In the genomic region with DNA sequence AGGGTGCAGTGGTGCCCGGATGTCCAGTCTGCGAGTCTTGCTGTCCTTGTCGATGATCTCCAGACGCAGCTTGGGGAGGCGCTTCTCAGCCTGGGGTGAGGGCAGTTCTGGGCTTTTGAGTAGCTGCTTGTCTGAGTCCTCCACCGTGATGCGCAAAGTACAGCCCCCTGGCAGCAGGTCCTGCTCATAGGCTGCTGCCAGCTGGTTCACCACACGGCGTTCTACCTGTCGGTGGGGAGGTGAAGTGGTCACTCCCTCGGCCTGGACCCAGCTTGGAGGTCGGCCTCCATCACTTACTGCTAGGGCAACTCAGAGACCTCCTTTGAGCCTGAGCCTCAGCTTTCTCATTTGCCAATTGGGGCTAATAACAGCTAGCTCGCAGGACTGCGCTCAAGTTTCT, we compare ENCODE assay signal across 23 cellular contexts. TPM values are rescaled to one million over a fixed set of nuclear protein-coding genes. Genes with fewer than 3 reads are reported as not detected.
"Had no signal": no experiment of that assay in that cellular context is flagged by ENCODE, and none has a peak within 500 bp of the region (broad histone marks: within the 10 kb centered on the region; RNA-seq: fewer than 3 reads in every experiment).

No MANE protein-coding gene starts in this region.

- H3K36me3 ChIP-seq: SJSA1 had no signal

- H3K4me1 ChIP-seq: SJSA1 had no signal

- H3K27ac ChIP-seq: KMS-11, SJSA1, SK-N-MC had no signal

- FAIRE-seq: RCC 7860 had no signal

- DNase-seq: Kasumi-1, MM.1S, NCI-H1105, NCI-H1417, NCI-H1436 treated with DMSO at 0.1 percent for 48 hours, NCI-H1694, NCI-H187 treated with DMSO at 0.1 percent for 48 hours, NCI-H2029 treated with DMSO at 0.1 percent for 48 hours, NCI-H226, NCI-H446, NCI-H510A, NCI-H524 treated with DMSO at 0.1 percent for 48 hours, NCI-H69, NCI-H774, Right ventricle myocardium superior, RPMI8226, SIG-M5 had no signal

- H3K4me2 ChIP-seq: KMS-11 had no signal

- H3K9me3 ChIP-seq: SJSA1 had no signal

- H3K27me3 ChIP-seq: SJSA1 had no signal

- H3K9ac ChIP-seq: KMS-11 had no signal

- H3K4me3 ChIP-seq: SJSA1, SK-N-MC had no signal

RNA-seq across cellular contexts. Expression of gene PHOX2A, which starts 49.4 kb away (rescaled TPM):
- total RNA-seq: HT-29, M059J, Right ventricle myocardium superior, SJSA1 had no signal
